In the genomic region with DNA sequence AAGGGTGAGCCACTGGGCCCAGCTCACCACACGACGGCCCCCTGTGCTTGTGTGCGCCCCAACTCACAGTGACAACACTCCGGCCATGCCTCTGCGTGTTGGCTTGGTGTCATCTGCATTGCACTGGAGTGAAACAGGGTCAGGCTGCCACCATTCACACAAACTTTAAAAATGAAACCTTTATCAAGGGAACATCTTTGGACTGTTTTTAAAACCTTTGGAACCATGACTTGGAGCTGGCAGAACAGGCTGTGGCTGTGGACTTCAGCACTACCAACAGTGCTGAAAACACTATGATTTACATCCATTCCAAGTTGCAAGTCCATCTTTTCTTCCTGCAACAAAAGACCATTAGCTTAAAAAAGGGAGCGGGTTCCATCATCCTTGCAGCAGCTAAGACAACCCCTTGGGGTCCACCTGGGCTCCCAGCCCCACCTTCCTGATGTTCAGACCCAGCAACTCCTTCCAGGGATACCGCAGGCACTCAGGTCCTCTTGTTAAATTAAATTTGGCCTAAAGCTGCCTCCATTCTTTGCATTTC, we compare ENCODE assay signal across 10 cellular contexts.
"Had no signal": no experiment of that assay in that cellular context is flagged by ENCODE, and none has a peak within 500 bp of the region (broad histone marks: within the 10 kb centered on the region; RNA-seq: fewer than 3 reads in every experiment).

No MANE protein-coding gene starts in this region.

- ATAC-seq: activated naive CD8-positive, alpha-beta T cell treated with anti-CD3 and anti-CD28 coated beads, Interleukin-2, amount 50 U/mL, for 24 hours; left ventricle myocardium superior had no signal

- H3K27me3 Mint-ChIP-seq: activated naive CD8-positive, alpha-beta T cell treated with anti-CD3 and anti-CD28 coated beads, Interleukin-2, amount 50 U/mL, for 24 hours had no signal

- H3K9me3 ChIP-seq: ascending aorta, thyroid gland, uterus had no signal

- DNase-seq: activated naive CD4-positive, alpha-beta T cell treated with Interleukin-2 at 50 U/mL for 16 hours; activated naive CD8-positive, alpha-beta T cell treated with anti-CD3 and anti-CD28 coated beads, Interleukin-2, amount 50 U/mL, for 24 hours; effector CD4-positive, alpha-beta T cell; foreskin melanocyte; left ventricle myocardium superior; T-helper 2 cell; thyroid gland; uterus had no signal

- H3K36me3 ChIP-seq: uterus had no signal

- H3K4me1 ChIP-seq: parathyroid adenoma, thyroid gland, uterus had no signal

- H3K27ac ChIP-seq: ascending aorta, parathyroid adenoma, thyroid gland, uterus had no signal

- H3K27me3 ChIP-seq: ascending aorta, thyroid gland, uterus had no signal

- H3K27ac Mint-ChIP-seq: activated naive CD8-positive, alpha-beta T cell treated with anti-CD3 and anti-CD28 coated beads, Interleukin-2, amount 50 U/mL, for 24 hours had no signal

- H3K79me2 ChIP-seq: parathyroid adenoma had no signal

- H3K9me3 Mint-ChIP-seq: activated naive CD8-positive, alpha-beta T cell treated with anti-CD3 and anti-CD28 coated beads, Interleukin-2, amount 50 U/mL, for 24 hours had no signal

- H3K4me3 Mint-ChIP-seq: activated naive CD8-positive, alpha-beta T cell treated with anti-CD3 and anti-CD28 coated beads, Interleukin-2, amount 50 U/mL, for 24 hours had no signal

- H2AFZ ChIP-seq: parathyroid adenoma had no signal

- H3K4me3 ChIP-seq: ascending aorta, thyroid gland, uterus had no signal
